ENCODE assay signal across 8 cellular contexts in genomic region chr12:93570552-93571359, GRCh38. TPM values are rescaled to one million over a fixed set of nuclear protein-coding genes. Genes with fewer than 3 reads are reported as not detected.
DNase-seq lines count a peak whose midpoint lies in the region; ATAC-seq and TF ChIP-seq lines count a peak whose summit lies in the region.

No MANE protein-coding gene starts in this region.

- peaks cover 16% of the 10 kb centered on the region for H3K4me1 Mint-ChIP-seq in activated CD4-positive, alpha-beta T cell treated with anti-CD3 and anti-CD28 coated beads for 36 hours

- peak overlapping the region; percentile 82 for H3K4me3 Mint-ChIP-seq in activated CD4-positive, alpha-beta T cell treated with anti-CD3 and anti-CD28 coated beads for 36 hours

- H3K4me3 ChIP-seq in AG04449 (ENCODE audit: low read depth, low read length), result peak overlapping the region; percentile 67
- peak overlapping the region; percentile 69 for H3K4me3 ChIP-seq in choroid plexus epithelial cell (ENCODE audit: low read depth, low read length)

- intact Hi-C loops in activated CD4-positive, alpha-beta T cell treated with anti-CD3 and anti-CD28 coated beads for 36 hours (cut with DNase I, micrococcal nuclease), result loop anchor here (1.0 to 5.0 kb wide), 16 partner anchors 20 to 1372 kb away; partner anchors contain the start of genes CRADD (in 2 of the 2), CEP83 (in 1 of the 2), EEA1 (in 1 of the 2) and MRPL42 (in 1 of the 2)

- CTCF ChIA-PET in AG04449 (lab: Yijun Ruan, JAX), result interaction anchor here (2.0 to 13.1 kb wide), 2 partner anchors 191 to 530 kb away, joined by 12 to 199 read pairs; no protein-coding TSS in a partner anchor
- CTCF ChIA-PET in activated CD4-positive, alpha-beta T cell treated with anti-CD3 and anti-CD28 coated beads for 36 hours (lab: Charles Lee), result interaction anchor here (1.0 to 5.5 kb wide), 3 partner anchors 106 to 531 kb away, joined by 3 to 84 read pairs (median 4); partner anchors contain the start of gene CRADD

- POLR2A ChIA-PET in AG04449 (lab: Yijun Ruan, JAX), result interaction anchor here (0.6 kb wide), 1 partner anchor 20 kb away, joined by 3 read pairs; no protein-coding TSS in a partner anchor
- POLR2A ChIA-PET in activated CD4-positive, alpha-beta T cell treated with anti-CD3 and anti-CD28 coated beads for 36 hours (lab: Charles Lee), result no interaction called here

- TF ChIP-seq CTCF in AG04449 (IDR thresholded peaks at IDR 0.05; ENCODE audit: insufficient read depth, low read length, missing control alignments), result no peak
- no peak for TF ChIP-seq CTCF in choroid plexus epithelial cell (conservative IDR thresholded peaks at IDR 0.05; ENCODE audit: low read depth, low read length)

- H3K36me3 Mint-ChIP-seq in activated CD4-positive, alpha-beta T cell treated with anti-CD3 and anti-CD28 coated beads for 36 hours (ENCODE audit: low read depth), result peaks cover 1% of the 10 kb centered on the region

- ATAC-seq in GM18861 (IDR thresholded peaks at IDR 0.05; ENCODE audit: unreplicated experiment), result peak; percentile 39
- peak; percentile 44 for ATAC-seq in HG03095 (IDR thresholded peaks at IDR 0.05; ENCODE audit: unreplicated experiment)
- peak; percentile 74 for ATAC-seq in activated CD4-positive, alpha-beta T cell treated with anti-CD3 and anti-CD28 coated beads for 36 hours

- no peak for DNase-seq in AG04449 (ENCODE audit: low read depth, low spot score)
- peak; percentile 92 for DNase-seq in NCI-H345 (lab: John Stamatoyannopoulos, UW)
- DNase-seq in activated CD4-positive, alpha-beta T cell treated with anti-CD3 and anti-CD28 coated beads for 36 hours, result peak; percentile 94
- DNase-seq in choroid plexus epithelial cell (ENCODE audit: low read depth), result peak; percentile 94
- DNase-seq in kidney tubule cell (ENCODE audit: low spot score), result peak; percentile 94
- DNase-seq in stimulated activated CD4-positive, alpha-beta T cell treated with anti-CD3 and anti-CD28 coated beads, Interleukin-1b, Interleukin-23, amount 100 ng/mL, for 1 hour (ENCODE audit: low read depth in 2 of 2), result peak; percentile 56 to 80

- no peaks in the 10 kb centered on the region for H3K9me3 Mint-ChIP-seq in activated CD4-positive, alpha-beta T cell treated with anti-CD3 and anti-CD28 coated beads for 36 hours (ENCODE audit: low read depth)

- H3K27ac Mint-ChIP-seq in activated CD4-positive, alpha-beta T cell treated with anti-CD3 and anti-CD28 coated beads for 36 hours, result peak overlapping the region; percentile 75

- peaks cover 24% of the 10 kb centered on the region for H3K27me3 Mint-ChIP-seq in activated CD4-positive, alpha-beta T cell treated with anti-CD3 and anti-CD28 coated beads for 36 hours

RNA-seq across cellular contexts. Expression of gene SOCS2, which starts 1.7 kb away (rescaled TPM):
- total RNA-seq in activated CD4-positive, alpha-beta T cell treated with anti-CD3 and anti-CD28 coated beads for 36 hours, result 10 to 100 TPM in 1 of 2 experiments, 1 to 10 TPM in 1; 8.9 to 11.5 TPM
